Comparison of ENCODE assay signal across 17 cellular contexts in the genomic region with DNA sequence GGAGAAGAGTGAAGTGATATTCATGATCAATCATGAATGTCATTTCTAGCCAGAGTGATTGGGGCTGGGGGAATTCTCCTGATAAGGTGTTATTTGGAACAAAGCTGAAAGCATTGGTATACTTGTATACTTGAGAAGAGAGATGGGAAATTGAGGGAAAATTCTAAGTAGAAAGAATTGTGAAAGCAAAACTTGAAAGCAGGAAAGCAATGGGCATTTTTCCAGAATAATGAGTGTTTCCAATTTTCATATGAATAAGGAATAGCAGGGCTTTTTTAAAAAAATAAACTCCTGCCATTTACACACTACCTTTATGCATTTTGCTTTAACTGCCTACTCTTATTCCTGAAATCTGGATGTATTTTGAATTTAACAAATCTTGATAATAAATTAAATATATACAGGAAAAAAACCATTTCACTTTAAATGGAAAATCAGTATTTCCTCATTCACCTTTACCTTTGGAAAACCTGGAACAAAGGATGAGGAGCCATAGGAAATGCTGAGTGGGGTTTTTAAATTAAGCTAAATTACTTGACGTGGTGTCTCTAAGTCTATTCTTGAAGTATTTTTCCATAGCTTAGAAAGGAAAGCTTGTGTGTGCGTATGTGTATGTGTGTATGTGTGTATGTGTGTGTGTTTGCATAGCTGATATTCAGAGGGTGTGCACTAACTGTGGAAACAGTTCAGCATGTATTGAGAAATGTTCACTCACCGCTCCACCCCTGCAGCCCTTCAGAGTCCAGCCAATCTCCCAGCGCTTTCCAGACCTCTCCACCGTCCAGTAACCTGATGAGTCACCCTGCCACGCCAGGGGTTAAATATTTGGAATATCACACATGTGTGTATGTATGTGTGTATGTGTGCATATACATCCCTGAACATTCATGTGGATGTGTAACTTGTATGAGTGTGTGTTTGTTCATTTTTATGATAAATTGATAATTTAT.
A peak's percentile ranks its signal among the peaks of the same experiment; 100 is the strongest.
DNase-seq lines count a peak whose midpoint lies in the region; ATAC-seq, FAIRE-seq and TF ChIP-seq lines count a peak whose summit lies in the region.
"Had no signal": no experiment of that assay in that cellular context is flagged by ENCODE, and none has a peak within 500 bp of the region (broad histone marks: within the 10 kb centered on the region; RNA-seq: fewer than 3 reads in every experiment).

No MANE protein-coding gene starts in this region.

- no peak for TF ChIP-seq CTCF in fibroblast of mammary gland (conservative IDR thresholded peaks at IDR 0.05; ENCODE audit: control insufficient read depth, insufficient read depth, low read depth, low read length)

- no peak overlapping the region for H3K4me3 ChIP-seq in fibroblast of mammary gland (ENCODE audit: control insufficient read depth, low read depth, low read length)
- no peak overlapping the region for H3K4me3 ChIP-seq in small intestine (ENCODE audit: low read depth in 1 of 2, low read length in 2 of 2)
- H3K4me3 ChIP-seq: heart left ventricle, prostate gland, vagina had no signal

- ATAC-seq in GM19395 (IDR thresholded peaks at IDR 0.05; ENCODE audit: unreplicated experiment) = no peak
- ATAC-seq: heart left ventricle had no signal

- WGBS in small intestine, 3 donors = 63 to 80% (median 78%) methylated on average over 6 of the region's 6 CpGs

- DNase-seq in H54 (ENCODE audit: insufficient read length, low spot score) = no peak
- DNase-seq in RPMI7951 (ENCODE audit: low read depth) = peak; percentile 78
- peak; percentile 87 for DNase-seq in fibroblast of mammary gland (ENCODE audit: low read depth)
- DNase-seq in renal cortical epithelial cell (ENCODE audit: low read depth) = peak; percentile 62
- no peak for DNase-seq in hippocampal formation (lab: John Stamatoyannopoulos, UW)
- no peak for DNase-seq in small intestine
- DNase-seq: activated B cell treated with CpG ODN at 0.5 μM for 24 hours; activated naive CD8-positive, alpha-beta T cell treated with anti-CD3 and anti-CD28 coated beads for 36 hours; erythroblast; heart left ventricle; kidney glomerular epithelial cell; midbrain; NCI-H1694 treated with DMSO at 0.1 percent for 48 hours; substantia nigra had no signal

- no peaks in the 10 kb centered on the region for H3K9me3 ChIP-seq in small intestine (ENCODE audit: control insufficient read depth, low read depth)
- H3K9me3 ChIP-seq: heart left ventricle, prostate gland, vagina had no signal

- no peak for TF ChIP-seq POLR2A in H54 (IDR thresholded peaks at IDR 0.05; ENCODE audit: low read depth, low read length)

- peak; percentile 89 for FAIRE-seq in H54 (lab: Jason Lieb, UNC)
- no peak for FAIRE-seq in small intestine (lab: Jason Lieb, UNC)

- no peaks in the 10 kb centered on the region for H3K4me1 ChIP-seq in small intestine (ENCODE audit: control insufficient read depth in 2 of 2, insufficient read depth in 1 of 2, low read depth in 1 of 2, low read length in 1 of 2)
- H3K4me1 ChIP-seq: prostate gland, vagina had no signal

- no peak overlapping the region for H3K27ac ChIP-seq in small intestine (ENCODE audit: low read depth in 1 of 2, low read length in 1 of 2)
- H3K27ac ChIP-seq: heart left ventricle, prostate gland, vagina had no signal

- H3K27me3 ChIP-seq in small intestine (ENCODE audit: control insufficient read depth in 2 of 2, insufficient read depth in 2 of 2, low read length in 2 of 2) = no peaks in the 10 kb centered on the region
- H3K27me3 ChIP-seq: heart left ventricle, vagina had no signal

- H3K36me3 ChIP-seq in small intestine (ENCODE audit: control insufficient read depth in 2 of 2, insufficient read depth in 2 of 2, low read length in 2 of 2) = no peaks in the 10 kb centered on the region
- H3K36me3 ChIP-seq: heart left ventricle, prostate gland, vagina had no signal

Comparison
In these comparisons a context has a peak if more than half of its experiments do, and no peak if none do; other contexts are left out.
1. DNase-seq: peak in RPMI7951 (single experiment), fibroblast of mammary gland (single experiment) and renal cortical epithelial cell (single experiment); none in H54 (single experiment), hippocampal formation (0 of 2) and small intestine (single experiment).